Comparison of ENCODE assay signal across 18 cellular contexts in the genomic region with DNA sequence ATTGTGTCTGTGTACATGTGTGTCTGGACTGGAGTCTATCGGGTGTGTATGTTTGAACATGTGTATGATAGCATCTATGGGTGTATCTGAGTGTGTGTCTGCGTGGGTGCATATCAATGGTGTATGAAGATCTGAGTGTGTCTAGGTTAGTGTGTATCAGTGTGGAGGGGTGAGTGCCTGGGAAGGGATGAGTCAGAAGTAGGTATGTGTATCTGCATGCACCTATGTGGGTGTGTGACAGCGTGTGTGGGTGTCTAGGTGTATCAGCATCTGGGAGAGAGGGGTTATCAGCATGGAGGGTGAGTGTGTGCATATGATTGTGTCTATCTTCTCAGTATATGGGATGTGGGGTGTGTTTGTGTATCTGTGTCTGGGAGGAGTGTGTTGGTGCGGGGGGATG. TPM values are rescaled to one million over a fixed set of nuclear protein-coding genes. Genes with fewer than 3 reads are reported as not detected.
DNase-seq lines count a peak whose midpoint lies in the region; ATAC-seq and TF ChIP-seq lines count a peak whose summit lies in the region.
"Had no signal": no experiment of that assay in that cellular context is flagged by ENCODE, and none has a peak within 500 bp of the region (broad histone marks: within the 10 kb centered on the region; RNA-seq: fewer than 3 reads in every experiment).

No MANE protein-coding gene starts in this region.

- DNase-seq in activated T-cell treated with anti-CD3 and anti-CD28 coated beads, Interleukin-2, amount 50 U/mL, for 72 hours = no peak
- no peak for DNase-seq in activated T-cell treated with anti-CD3 and anti-CD28 coated beads, Interleukin-2, amount 50 U/mL, for 48 hours
- no peak for DNase-seq in RWPE2 (ENCODE audit: low spot score)
- DNase-seq in epithelial cell of esophagus (ENCODE audit: low read depth) = peak; percentile 78
- DNase-seq in neural progenitor cell (ENCODE audit: low spot score) = no peak
- DNase-seq in SHP77 (lab: John Stamatoyannopoulos, UW) = no peak
- DNase-seq in Peyer's patch = no peak
- DNase-seq in CD8-positive, alpha-beta memory T cell = no peak
- DNase-seq: IMR-90, NCI-H1105 treated with DMSO at 0.1 percent for 48 hours, NCI-H2029 treated with DMSO at 0.1 percent for 48 hours, NCI-H226, NCI-H510A treated with DMSO at 0.1 percent for 48 hours, NCI-H748 treated with DMSO at 0.1 percent for 48 hours had no signal

- peaks cover 4 to 8% of the 10 kb centered on the region in 2 donors for H3K36me3 Mint-ChIP-seq in activated T-cell treated with anti-CD3 and anti-CD28 coated beads, Interleukin-2, amount 50 U/mL, for 72 hours (ENCODE audit: insufficient read depth in 2 of 2)
- no peaks in the 10 kb centered on the region for H3K36me3 Mint-ChIP-seq in neural progenitor cell
- peaks cover 0 to 8% (median 0%) of the 10 kb centered on the region in 3 donors for H3K36me3 Mint-ChIP-seq in CD8-positive, alpha-beta memory T cell

- no peaks in the 10 kb centered on the region for H3K4me1 ChIP-seq in RWPE2 (ENCODE audit: insufficient read depth, poor library complexity, severe bottlenecking)
- H3K4me1 ChIP-seq in neural progenitor cell = no peaks in the 10 kb centered on the region
- H3K4me1 ChIP-seq in Peyer's patch = no peaks in the 10 kb centered on the region
- H3K4me1 ChIP-seq in CD8-positive, alpha-beta memory T cell (ENCODE audit: insufficient read depth, low read length) = no peaks in the 10 kb centered on the region

- CTCF ChIA-PET in CD8-positive, alpha-beta memory T cell (lab: Charles Lee) = no interaction called here

- no peaks in the 10 kb centered on the region for H3K79me2 ChIP-seq in neural progenitor cell (ENCODE audit: low read depth)

- H2AFZ ChIP-seq in neural progenitor cell (replicated peaks) = no peak overlapping the region
- H2AFZ ChIP-seq: GM23338 had no signal

- TF ChIP-seq CTCF in RWPE2 (IDR thresholded peaks at IDR 0.05; ENCODE audit: poor library complexity, severe bottlenecking) = no peak
- TF ChIP-seq CTCF in epithelial cell of esophagus (IDR thresholded peaks at IDR 0.05; ENCODE audit: insufficient read depth, low read depth, low read length, missing control alignments) = no peak
- no peak for TF ChIP-seq CTCF in neural progenitor cell (IDR thresholded peaks at IDR 0.05)
- TF ChIP-seq CTCF in Peyer's patch (IDR thresholded peaks at IDR 0.05) = no peak

- TF ChIP-seq POLR2A in Peyer's patch (IDR thresholded peaks at IDR 0.05) = no peak

- POLR2A ChIA-PET in CD8-positive, alpha-beta memory T cell (lab: Charles Lee) = no interaction called here

- H3K9me3 ChIP-seq in RWPE2 (ENCODE audit: severe bottlenecking) (peaks cover 4% of the 10 kb centered on the region), neural progenitor cell (ENCODE audit: low read depth) (no peaks in the 10 kb centered on the region), Peyer's patch (peaks cover 0 to 4% (median 0%) of the 10 kb centered on the region in 4 donors)
- H3K9me3 ChIP-seq in CD8-positive, alpha-beta memory T cell (ENCODE audit: low read length) = no peaks in the 10 kb centered on the region

- no peak overlapping the region for H3K4me3 ChIP-seq in RWPE2 (ENCODE audit: severe bottlenecking)
- H3K4me3 ChIP-seq in epithelial cell of esophagus (ENCODE audit: low read length) = no peak overlapping the region
- no peak overlapping the region for H3K4me3 ChIP-seq in neural progenitor cell
- no peak overlapping the region for H3K4me3 ChIP-seq in Peyer's patch
- no peak overlapping the region for H3K4me3 ChIP-seq in CD8-positive, alpha-beta memory T cell (ENCODE audit: low read length)
- H3K4me3 ChIP-seq: GM23338 had no signal

- H3K4me2 ChIP-seq in neural progenitor cell = no peak overlapping the region
- H3K4me2 ChIP-seq: GM23338 had no signal

- no peak overlapping the region for H3K9ac ChIP-seq in neural progenitor cell

- H3K27me3 ChIP-seq in RWPE2 (ENCODE audit: insufficient read depth, poor library complexity, severe bottlenecking) (no peaks in the 10 kb centered on the region), neural progenitor cell (no peaks in the 10 kb centered on the region), Peyer's patch (no peaks in the 10 kb centered on the region)
- peaks cover 5% of the 10 kb centered on the region for H3K27me3 ChIP-seq in CD8-positive, alpha-beta memory T cell (ENCODE audit: insufficient read depth, low read length, poor library complexity, severe bottlenecking)

- H3K9me3 Mint-ChIP-seq in activated T-cell treated with anti-CD3 and anti-CD28 coated beads, Interleukin-2, amount 50 U/mL, for 72 hours = peaks cover 4 to 5% of the 10 kb centered on the region in 2 donors
- peaks cover 8% of the 10 kb centered on the region for H3K9me3 Mint-ChIP-seq in neural progenitor cell
- peaks cover 3 to 14% (median 7%) of the 10 kb centered on the region in 5 donors for H3K9me3 Mint-ChIP-seq in CD8-positive, alpha-beta memory T cell

- no peak overlapping the region for H3K4me3 Mint-ChIP-seq in activated T-cell treated with anti-CD3 and anti-CD28 coated beads, Interleukin-2, amount 50 U/mL, for 72 hours
- H3K4me3 Mint-ChIP-seq in neural progenitor cell = no peak overlapping the region
- no peak overlapping the region for H3K4me3 Mint-ChIP-seq in CD8-positive, alpha-beta memory T cell
- H3K4me3 Mint-ChIP-seq: GM23338 had no signal

- H3K4me1 Mint-ChIP-seq in activated T-cell treated with anti-CD3 and anti-CD28 coated beads, Interleukin-2, amount 50 U/mL, for 72 hours (ENCODE audit: low read depth) = peaks cover 7% of the 10 kb centered on the region
- peaks cover 20% of the 10 kb centered on the region for H3K4me1 Mint-ChIP-seq in neural progenitor cell
- no peaks in the 10 kb centered on the region for H3K4me1 Mint-ChIP-seq in CD8-positive, alpha-beta memory T cell

- peak; percentile 61 to 68 for ATAC-seq in activated T-cell treated with anti-CD3 and anti-CD28 coated beads, Interleukin-2, amount 50 U/mL, for 72 hours (replicated peaks in 1 of 2)
- ATAC-seq in RWPE2 (ENCODE audit: low read depth) = peak; percentile 40; the same call in 2 of the 3 replicates
- ATAC-seq: GM23338, HCT116, Panc1 had no signal

- H3K27me3 Mint-ChIP-seq in activated T-cell treated with anti-CD3 and anti-CD28 coated beads, Interleukin-2, amount 50 U/mL, for 72 hours (ENCODE audit: low read depth) = peaks cover 28% of the 10 kb centered on the region
- peaks cover 20% of the 10 kb centered on the region for H3K27me3 Mint-ChIP-seq in neural progenitor cell (ENCODE audit: insufficient read depth, low read depth)
- H3K27me3 Mint-ChIP-seq in CD8-positive, alpha-beta memory T cell = peaks cover 16 to 35% of the 10 kb centered on the region in 2 donors

- H3K36me3 ChIP-seq in RWPE2 (ENCODE audit: low read depth) = no peaks in the 10 kb centered on the region
- no peaks in the 10 kb centered on the region for H3K36me3 ChIP-seq in neural progenitor cell
- H3K36me3 ChIP-seq in Peyer's patch = no peaks in the 10 kb centered on the region
- no peaks in the 10 kb centered on the region for H3K36me3 ChIP-seq in CD8-positive, alpha-beta memory T cell (ENCODE audit: insufficient read depth, low read length)

- H4K20me1 ChIP-seq in neural progenitor cell (ENCODE audit: low read depth) = no peaks in the 10 kb centered on the region

- H3K27ac ChIP-seq in RWPE2 (ENCODE audit: poor library complexity, severe bottlenecking) (no peak overlapping the region), neural progenitor cell (no peak overlapping the region), Peyer's patch (no peak overlapping the region)
- no peak overlapping the region for H3K27ac ChIP-seq in CD8-positive, alpha-beta memory T cell (ENCODE audit: low read depth, low read length)
- H3K27ac ChIP-seq: C4-2B had no signal

- no peak overlapping the region for H3K27ac Mint-ChIP-seq in activated T-cell treated with anti-CD3 and anti-CD28 coated beads, Interleukin-2, amount 50 U/mL, for 72 hours
- H3K27ac Mint-ChIP-seq in neural progenitor cell = peak overlapping the region; percentile 0
- no peak overlapping the region for H3K27ac Mint-ChIP-seq in CD8-positive, alpha-beta memory T cell
- H3K27ac Mint-ChIP-seq: GM23338 had no signal

- no peaks in the 10 kb centered on the region for H3F3A ChIP-seq in neural progenitor cell (ENCODE audit: low read depth)

RNA-seq across cellular contexts. Expression of a gene that starts 58.2 kb away (rescaled TPM):
- total RNA-seq in activated T-cell treated with anti-CD3 and anti-CD28 coated beads, Interleukin-2, amount 50 U/mL, for 72 hours = under 1 TPM; 0.32 to 0.34 TPM
- total RNA-seq in neural progenitor cell (ENCODE audit: low replicate concordance) = not detected in 2 replicates
- not detected for total RNA-seq in Peyer's patch
- under 1 TPM; 0.46 to 0.51 TPM for total RNA-seq in CD8-positive, alpha-beta memory T cell
- polyA plus RNA-seq in CD8-positive, alpha-beta memory T cell = not detected
- total RNA-seq: IMR-90 had no signal
- polyA plus RNA-seq: IMR-90 had no signal
